Comparison of ENCODE assay signal across 29 cellular contexts in the genomic region with DNA sequence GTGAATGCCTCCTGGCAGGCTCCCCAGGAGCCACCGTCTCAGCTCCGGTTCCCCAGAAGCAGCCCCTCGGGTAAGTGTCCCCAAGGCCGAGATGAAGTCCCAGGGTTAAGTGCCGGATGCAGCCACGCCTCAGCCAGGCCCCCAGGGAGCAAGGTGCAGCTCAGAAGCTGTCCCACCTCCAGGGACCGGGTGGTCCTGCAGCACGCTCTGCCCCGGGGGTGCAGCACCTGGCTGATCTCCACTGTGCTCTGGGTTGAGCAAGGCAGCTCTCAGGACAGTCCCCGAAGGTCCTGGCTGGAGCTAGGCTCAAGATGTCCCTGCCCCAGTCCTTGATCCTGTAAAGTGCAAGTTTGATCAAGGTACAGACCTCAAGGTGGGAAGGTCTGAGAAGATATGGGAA. TPM values are rescaled to one million over a fixed set of nuclear protein-coding genes. Genes with fewer than 3 reads are reported as not detected.
DNase-seq lines count a peak whose midpoint lies in the region; ATAC-seq, FAIRE-seq and TF ChIP-seq lines count a peak whose summit lies in the region.
"Had no signal": no experiment of that assay in that cellular context is flagged by ENCODE, and none has a peak within 500 bp of the region (broad histone marks: within the 10 kb centered on the region; RNA-seq: fewer than 3 reads in every experiment).

No MANE protein-coding gene starts in this region.

- H2BK12ac ChIP-seq in H1 (ENCODE audit: low read depth, low read length), result no peak overlapping the region

- H4K91ac ChIP-seq in H1 (replicated peaks; ENCODE audit: insufficient read length, low read length), result no peak overlapping the region

- peaks cover 55 to 97% (median 82%) of the 10 kb centered on the region in 10 experiments for H3K4me1 ChIP-seq in BLaER1 treated with 17β-estradiol and CSF1 and Interleukin-3, amounts not matched to agents 10 nM and 100 nM
- no peaks in the 10 kb centered on the region for H3K4me1 ChIP-seq in H1 (replicated peaks in 1 of 4; ENCODE audit: control insufficient read depth in 3 of 4, insufficient read depth in 4 of 4, low read length in 3 of 4)
- no peaks in the 10 kb centered on the region for H3K4me1 ChIP-seq in osteoblast (ENCODE audit: insufficient read depth, low read length)

- H2AK5ac ChIP-seq in H1 (ENCODE audit: low read depth, low read length), result no peak overlapping the region

- no peak for TF ChIP-seq RAD21 in H1 (IDR thresholded peaks at IDR 0.05 in 1 of 2, conservative IDR thresholded peaks at IDR 0.05 in 1 of 2; ENCODE audit: low read depth in 2 of 2, low read length in 2 of 2)

- H3K14ac ChIP-seq in H1 (ENCODE audit: insufficient read length), result no peak overlapping the region

- peak overlapping the region; percentile 48; the same call in 1 of the 2 replicates for H4K8ac ChIP-seq in H1 (ENCODE audit: extremely low read depth, insufficient read depth, low read length)

- no peak overlapping the region for H3K56ac ChIP-seq in H1 (replicated peaks; ENCODE audit: insufficient read length, low read depth, low read length)

- H3K9me3 Mint-ChIP-seq in effector memory CD8-positive, alpha-beta T cell, result no peaks in the 10 kb centered on the region
- H3K9me3 Mint-ChIP-seq: CD4-positive, alpha-beta memory T cell; CD4-positive, CD25-positive, alpha-beta regulatory T cell; CD8-positive, alpha-beta memory T cell had no signal

- H3K9ac ChIP-seq in BLaER1 treated with 17β-estradiol and CSF1 and Interleukin-3, amounts not matched to agents 10 nM and 100 nM, result no peak overlapping the region
- no peak overlapping the region for H3K9ac ChIP-seq in H1 (replicated peaks in 1 of 4; ENCODE audit: extremely low read depth in 1 of 4, low read depth in 3 of 4, low read length in 3 of 4)

- POLR2A ChIA-PET in H1 (lab: Charles Lee; ENCODE audit: partially characterized antibody), result no interaction called here

- H2BK20ac ChIP-seq in H1 (ENCODE audit: low read length), result no peak overlapping the region

- no peaks in the 10 kb centered on the region for H3K23me2 ChIP-seq in H1 (ENCODE audit: low read depth, low read length)

- H3K79me2 ChIP-seq in H1 (ENCODE audit: control insufficient read depth in 1 of 2, insufficient read depth in 2 of 2, low read length in 2 of 2), result no peaks in the 10 kb centered on the region
- no peaks in the 10 kb centered on the region for H3K79me2 ChIP-seq in osteoblast (ENCODE audit: insufficient read depth, low read length)

- no peak overlapping the region for H3K18ac ChIP-seq in H1 (ENCODE audit: extremely low read depth, low read length)

- WGBS in H1 (ENCODE audit: extremely low coverage in 1 of 2, insufficient coverage in 1 of 2, insufficient read length in 1 of 2, insufficient replicate concordance in 2 of 2, low coverage in 1 of 2, low lambda C conversion rate in 2 of 2, missing lambda C conversion rate in 1 of 2), 2 experiments, result 92% methylated on average over 10 of the region's 10 CpGs; no CpG with 5 or more reads in 1 of the 2 experiments

- H3K27ac Mint-ChIP-seq in T-helper 17 cell, result no peak overlapping the region
- no peak overlapping the region for H3K27ac Mint-ChIP-seq in effector memory CD8-positive, alpha-beta T cell
- H3K27ac Mint-ChIP-seq: CD14-positive monocyte; CD4-positive, alpha-beta memory T cell; CD4-positive, CD25-positive, alpha-beta regulatory T cell; CD8-positive, alpha-beta memory T cell had no signal

- peak overlapping the region; percentile 48 to 98 (median 86); a peak in 20 of 22 replicates for H3K4me2 ChIP-seq in BLaER1 treated with 17β-estradiol and CSF1 and Interleukin-3, amounts not matched to agents 10 nM and 100 nM
- H3K4me2 ChIP-seq in H1 (ENCODE audit: insufficient read depth in 1 of 2, low read depth in 2 of 2, low read length in 2 of 2) (no peak overlapping the region), osteoblast (ENCODE audit: insufficient read depth, low read length) (no peak overlapping the region)

- no peak overlapping the region for H4K5ac ChIP-seq in H1 (ENCODE audit: insufficient read length, low read depth, low read length)

- H3K23ac ChIP-seq in H1 (ENCODE audit: insufficient read length), result no peak overlapping the region

- peaks cover 4% of the 10 kb centered on the region for H3K4me1 Mint-ChIP-seq in T-helper 17 cell
- peaks cover 3 to 17% of the 10 kb centered on the region in 2 donors for H3K4me1 Mint-ChIP-seq in effector memory CD8-positive, alpha-beta T cell (ENCODE audit: low read depth in 2 of 2)
- H3K4me1 Mint-ChIP-seq: CD4-positive, CD25-positive, alpha-beta regulatory T cell had no signal

- H3K27me3 Mint-ChIP-seq in T-helper 17 cell, result peaks cover 39% of the 10 kb centered on the region
- H3K27me3 Mint-ChIP-seq in effector memory CD8-positive, alpha-beta T cell, result peaks cover 10 to 34% of the 10 kb centered on the region in 2 donors

- H3K79me1 ChIP-seq in H1 (ENCODE audit: low read depth, low read length), result no peaks in the 10 kb centered on the region

- H3K4me3 Mint-ChIP-seq in T-helper 17 cell, result no peak overlapping the region
- H3K4me3 Mint-ChIP-seq in effector memory CD8-positive, alpha-beta T cell, result no peak overlapping the region
- H3K4me3 Mint-ChIP-seq: CD4-positive, alpha-beta memory T cell; CD4-positive, CD25-positive, alpha-beta regulatory T cell; CD8-positive, alpha-beta memory T cell had no signal

- H3K9me3 ChIP-seq in BLaER1 treated with 17β-estradiol and CSF1 and Interleukin-3, amounts not matched to agents 10 nM and 100 nM (replicated peaks in 1 of 11), result no peaks in the 10 kb centered on the region
- H3K9me3 ChIP-seq in H1 (ENCODE audit: insufficient read depth in 2 of 2, low read depth in 1 of 2, low read length in 1 of 2), result no peaks in the 10 kb centered on the region
- no peaks in the 10 kb centered on the region for H3K9me3 ChIP-seq in osteoblast (ENCODE audit: low read depth, low read length)
- no peaks in the 10 kb centered on the region for H3K9me3 ChIP-seq in T-helper 17 cell (ENCODE audit: control insufficient read depth, low read length, poor library complexity, severe bottlenecking)
- H3K9me3 ChIP-seq: BE2C had no signal

- no peak for TF ChIP-seq EP300 in H1 (IDR thresholded peaks at IDR 0.05; ENCODE audit: borderline replicate concordance in 1 of 2, low read depth in 2 of 2, low read length in 2 of 2)

- H3K27me3 ChIP-seq in BLaER1 treated with 17β-estradiol and CSF1 and Interleukin-3, amounts not matched to agents 10 nM and 100 nM, result peaks cover 0 to 56% (median 0%) of the 10 kb centered on the region in 11 experiments; a peak in 9 of 22 replicates
- H3K27me3 ChIP-seq in H1 (replicated peaks in 1 of 4; ENCODE audit: control insufficient read depth in 3 of 4, extremely low read depth in 1 of 4, insufficient read depth in 3 of 4, low read length in 3 of 4) (no peaks in the 10 kb centered on the region; a peak in 1 of 7 replicates), osteoblast (ENCODE audit: insufficient read depth, low read length) (peaks cover 32% of the 10 kb centered on the region)
- H3K27me3 ChIP-seq: BE2C had no signal

- H3K4me3 ChIP-seq in BLaER1 treated with 17β-estradiol and CSF1 and Interleukin-3, amounts not matched to agents 10 nM and 100 nM, result no peak overlapping the region
- H3K4me3 ChIP-seq in H1 (ENCODE audit: extremely low read depth in 1 of 4, insufficient read depth in 2 of 4, low read depth in 3 of 4, low read length in 4 of 4), result no peak overlapping the region
- no peak overlapping the region for H3K4me3 ChIP-seq in osteoblast (ENCODE audit: insufficient read depth, low read length)
- H3K4me3 ChIP-seq: GM12878 had no signal

- no peak overlapping the region for H2BK120ac ChIP-seq in H1 (replicated peaks; ENCODE audit: low read depth, low read length)

- H2AFZ ChIP-seq in H1 (ENCODE audit: low read length) (no peak overlapping the region), osteoblast (ENCODE audit: low read length) (no peak overlapping the region)

- TF ChIP-seq CTCF in H1 (IDR thresholded peaks at IDR 0.05; ENCODE audit: control extremely low read depth in 1 of 3, insufficient read depth in 1 of 3, low read depth in 1 of 3, low read length in 3 of 3) (no peak), osteoblast (IDR thresholded peaks at IDR 0.05; ENCODE audit: extremely low read depth, low read depth, low read length) (no peak)

- FAIRE-seq in HTR-8/SVneo (lab: Jason Lieb, UNC) (peak; percentile 4), H1 (lab: Jason Lieb, UNC) (no peak)
- FAIRE-seq: A204.1, GM12878, GM12892, GM18507 had no signal

- H2BK15ac ChIP-seq in H1 (ENCODE audit: low read length), result no peak overlapping the region

- H3K4ac ChIP-seq in H1 (replicated peaks; ENCODE audit: insufficient read length, low read depth, low read length), result no peak overlapping the region

- no peak overlapping the region for H2BK5ac ChIP-seq in H1 (ENCODE audit: low read depth, low read length)

- H3K27ac ChIP-seq in BLaER1 treated with 17β-estradiol and CSF1 and Interleukin-3, amounts not matched to agents 10 nM and 100 nM, result no peak overlapping the region
- H3K27ac ChIP-seq in H1 (ENCODE audit: low read depth, low read length) (no peak overlapping the region), osteoblast (ENCODE audit: low read depth, low read length) (no peak overlapping the region)

- CTCF ChIA-PET in H1 (lab: Charles Lee; ENCODE audit: partially characterized antibody), result interaction anchor here (0.8 to 2.6 kb wide), 11 partner anchors 8 to 129 kb away, joined by 3 to 13 read pairs (median 6); a partner anchor contains a TSS

- DNase-seq in HTR-8/SVneo (ENCODE audit: insufficient read length, low spot score) (no peak), H1 (ENCODE audit: low read depth in 1 of 2, low spot score in 2 of 2) (no peak), osteoblast (ENCODE audit: insufficient read length, low spot score, missing footprints) (peak; percentile 87), T-helper 17 cell (no peak), iPS-NIHi7 (ENCODE audit: extremely low spot score) (no peak)
- DNase-seq in effector memory CD8-positive, alpha-beta T cell, result no peak
- DNase-seq: 8988T; ACHN; BE2C; C1 segment of cervical spinal cord; CD4-positive, alpha-beta memory T cell; CD4-positive, CD25-positive, alpha-beta regulatory T cell; COR-L47; DMS 273 treated with DMSO at 0.1 percent for 48 hours; DMS153; DMS53; DMS79; DND-41; EL; GDM1 had no signal

- peaks cover 0 to 5% (median 0%) of the 10 kb centered on the region in 11 experiments; a peak in 2 of 22 replicates for H4K20me1 ChIP-seq in BLaER1 treated with 17β-estradiol and CSF1 and Interleukin-3, amounts not matched to agents 10 nM and 100 nM
- peaks cover 0 to 4% of the 10 kb centered on the region in 2 experiments for H4K20me1 ChIP-seq in H1 (replicated peaks in 1 of 2; ENCODE audit: control insufficient read depth in 1 of 2, insufficient read depth in 2 of 2, low read length in 2 of 2)
- H4K20me1 ChIP-seq in osteoblast (ENCODE audit: insufficient read depth, low read length), result no peaks in the 10 kb centered on the region

- H3K36me3 ChIP-seq in BLaER1 treated with 17β-estradiol and CSF1 and Interleukin-3, amounts not matched to agents 10 nM and 100 nM, result no peaks in the 10 kb centered on the region
- no peaks in the 10 kb centered on the region for H3K36me3 ChIP-seq in H1 (ENCODE audit: control insufficient read depth in 2 of 4, insufficient read depth in 4 of 4, low read length in 3 of 4)
- H3K36me3 ChIP-seq in osteoblast (ENCODE audit: insufficient read depth, low read length), result no peaks in the 10 kb centered on the region
- H3K36me3 ChIP-seq: BE2C had no signal

- no peaks in the 10 kb centered on the region for H3K36me3 Mint-ChIP-seq in T-helper 17 cell (ENCODE audit: low read depth)
- H3K36me3 Mint-ChIP-seq in effector memory CD8-positive, alpha-beta T cell (ENCODE audit: insufficient read depth), result no peaks in the 10 kb centered on the region
- H3K36me3 Mint-ChIP-seq: CD14-positive monocyte; CD4-positive, alpha-beta memory T cell; CD4-positive, CD25-positive, alpha-beta regulatory T cell; CD8-positive, alpha-beta memory T cell had no signal

- ATAC-seq in T-helper 17 cell, result no peak
- ATAC-seq in effector memory CD8-positive, alpha-beta T cell (replicated peaks), result no peak
- ATAC-seq in GM19452 (IDR thresholded peaks at IDR 0.05; ENCODE audit: unreplicated experiment), result no peak
- ATAC-seq: GM12878 had no signal

- no peak for TF ChIP-seq POLR2A in H1 (IDR thresholded peaks at IDR 0.05; ENCODE audit: control extremely low read depth in 1 of 2, low read depth in 2 of 2, low read length in 2 of 2)

RNA-seq across cellular contexts. Expression of a gene that starts 15.1 kb away (rescaled TPM):
- 0.75 and 0.89 TPM in 2 replicates for total RNA-seq in H1 (2021; fragmentation: NEBNext Ultra II Directional; extraction: Animal tissue kit (Norgen Biotek cat#: 25700))
- polyA plus RNA-seq in H1 (2011; rRNA removed), result 0.53 and 0.97 TPM in 2 replicates
- 0.32 TPM for polyA plus RNA-seq in H1 (2011; cell fraction: cytosol; rRNA removed)
- 0.53 TPM for polyA plus RNA-seq in H1 (2011; cell fraction: nucleus; rRNA removed)
- polyA plus RNA-seq in H1 (2012, experiment 1 of 2), result 0.15 to 0.68 TPM (median 0.34 TPM) in 4 replicates
- 0.43 TPM for polyA plus RNA-seq in H1 (2012, experiment 2 of 2)
- polyA plus RNA-seq in H1 (2013, experiment 1 of 2), result 0.77 TPM
- 0.87 TPM for polyA plus RNA-seq in H1 (2013, experiment 2 of 2)
- polyA minus RNA-seq in H1 (2011; rRNA and poly(A)+ RNA removed), result 0.19 and 0.24 TPM in 2 replicates
- polyA minus RNA-seq in H1 (2011; cell fraction: cytosol; rRNA and poly(A)+ RNA removed), result not detected
- 0.20 TPM for polyA minus RNA-seq in H1 (2011; cell fraction: nucleus; rRNA and poly(A)+ RNA removed)
- total RNA-seq in osteoblast (not detected in 2 replicates), T-helper 17 cell (under 1 TPM in 1 of 2 donors, not detected in 1; 0.10 TPM)
- total RNA-seq: CD8-positive, alpha-beta memory T cell; G401; GM12878 had no signal
- polyA plus RNA-seq: CD4-positive, alpha-beta memory T cell; CD8-positive, alpha-beta memory T cell; GM12878 had no signal

RNA-seq across cellular contexts. Expression of a gene that starts 51.2 kb away (rescaled TPM):
- total RNA-seq in H1 (2021; fragmentation: NEBNext Ultra II Directional; extraction: Animal tissue kit (Norgen Biotek cat#: 25700)), result 18.2 and 18.5 TPM in 2 replicates
- 10.5 and 13.3 TPM in 2 replicates for polyA plus RNA-seq in H1 (2011; rRNA removed)
- 10.5 TPM for polyA plus RNA-seq in H1 (2011; cell fraction: cytosol; rRNA removed)
- 30.4 TPM for polyA plus RNA-seq in H1 (2011; cell fraction: nucleus; rRNA removed)
- polyA plus RNA-seq in H1 (2012, experiment 1 of 2), result 15.4 to 21.3 TPM (median 15.8 TPM) in 4 replicates
- polyA plus RNA-seq in H1 (2012, experiment 2 of 2), result 19.2 TPM
- 19.8 TPM for polyA plus RNA-seq in H1 (2013, experiment 1 of 2)
- polyA plus RNA-seq in H1 (2013, experiment 2 of 2), result 21.9 TPM
- polyA minus RNA-seq in H1 (2011; rRNA and poly(A)+ RNA removed), result 6.1 and 7.4 TPM in 2 replicates
- 9.3 TPM for polyA minus RNA-seq in H1 (2011; cell fraction: cytosol; rRNA and poly(A)+ RNA removed)
- 10.6 TPM for polyA minus RNA-seq in H1 (2011; cell fraction: nucleus; rRNA and poly(A)+ RNA removed)
- total RNA-seq in osteoblast, result under 0.01 TPM in 1 of 2 replicates, not detected in the other
- total RNA-seq in T-helper 17 cell, result 1 to 10 TPM; 1.9 TPM

Comparison
In these comparisons a context has a peak if more than half of its experiments do, and no peak if none do; other contexts are left out.
1. H3K4me2 ChIP-seq: peak in BLaER1 treated with 17β-estradiol and CSF1 and Interleukin-3, amounts not matched to agents 10 nM and 100 nM (11 of 11); none in H1 (0 of 2) and osteoblast (single experiment).